2 cellular contexts compared by ENCODE assay signal in genomic region chrX:22338740-22339139, GRCh38.
TF ChIP-seq lines count a peak whose summit lies in the region.

No MANE protein-coding gene starts in this region.

TF ChIP-seq in GM23338, 12 proteins besides CTCF, POLR2A, EP300 and RAD21:
- TF ChIP-seq REST (IDR thresholded peaks at IDR 0.05; ENCODE audit: unreplicated experiment), result no peak
- TF ChIP-seq NANOG (IDR thresholded peaks at IDR 0.05; ENCODE audit: borderline replicate concordance), result peak; percentile 81
TF ChIP-seq in GM23338: peak in this region for 1.

TF ChIP-seq in neural cell, 6 proteins besides CTCF, POLR2A, EP300 and RAD21 (continued from another document):
- no peak for TF ChIP-seq REST (IDR thresholded peaks at IDR 0.05; ENCODE audit: borderline replicate concordance)
- TF ChIP-seq EZH2 (IDR thresholded peaks at IDR 0.05; ENCODE audit: borderline replicate concordance, insufficient read depth, low read length, poor library complexity, severe bottlenecking), result no peak
